Comparison of ENCODE assay signal across 8 cellular contexts in genomic region chr17:17044846-17045561, GRCh38. TPM values are rescaled to one million over a fixed set of nuclear protein-coding genes. Genes with fewer than 3 reads are reported as not detected.
DNase-seq lines count a peak whose midpoint lies in the region; ATAC-seq, FAIRE-seq and TF ChIP-seq lines count a peak whose summit lies in the region.

No MANE protein-coding gene starts in this region.

- peaks cover 0 to 6% (median 0%) of the 10 kb centered on the region in 11 experiments; a peak in 4 of 22 replicates for H3K9me3 ChIP-seq in BLaER1 treated with 17β-estradiol and CSF1 and Interleukin-3, amounts not matched to agents 10 nM and 100 nM (replicated peaks in 1 of 11)
- H3K9me3 ChIP-seq in PC-9 (ENCODE audit: insufficient read depth, low read depth), result no peaks in the 10 kb centered on the region

- intact Hi-C loops in PC-9 (cut with micrococcal nuclease; ENCODE audit: unreplicated experiment), result loop anchor here (1.0 kb wide), 3 partner anchors 7 to 45 kb away; no protein-coding TSS in a partner anchor

- H3K36me3 ChIP-seq in BLaER1 treated with 17β-estradiol and CSF1 and Interleukin-3, amounts not matched to agents 10 nM and 100 nM, result 0 out of 22 replicates have a peak, but pooled peaks cover 0 to 9% (median 0%) of the 10 kb centered on the region in 11 experiments
- H3K36me3 ChIP-seq in PC-9 (ENCODE audit: low read depth) (peaks cover 41% of the 10 kb centered on the region), bronchial epithelial cell (ENCODE audit: control insufficient read depth, insufficient read depth, low read length) (peaks cover 3% of the 10 kb centered on the region)

- peaks cover 74% of the 10 kb centered on the region for H3K79me2 ChIP-seq in PC-9 (ENCODE audit: low read depth)

- H3K9me2 ChIP-seq in PC-9 (ENCODE audit: insufficient read depth), result no peaks in the 10 kb centered on the region

- CTCF ChIA-PET in PC-9 (lab: Charles Lee), result interaction anchor here (0.5 to 1.1 kb wide), 2 partner anchors 8 to 1262 kb away, joined by 3 read pairs; no protein-coding TSS in a partner anchor

- peak overlapping the region; percentile 86 to 99 (median 97) for H3K4me2 ChIP-seq in BLaER1 treated with 17β-estradiol and CSF1 and Interleukin-3, amounts not matched to agents 10 nM and 100 nM
- H3K4me2 ChIP-seq in PC-9, result peak overlapping the region; percentile 99

- DNase-seq in PC-9 (peak in 1 of 2 experiments; percentile 82), bronchial epithelial cell (ENCODE audit: low read depth) (peak; percentile 27), left kidney (ENCODE audit: low read depth, low spot score) (peak; percentile 76), stromal cell of bone marrow (ENCODE audit: low read depth) (peak; percentile 50), KG1 (lab: John Stamatoyannopoulos, UW) (no peak)

- no peak overlapping the region for H2AFZ ChIP-seq in PC-9

- ATAC-seq in GM19351 (IDR thresholded peaks at IDR 0.05; ENCODE audit: unreplicated experiment) (peak; percentile 30), HG03175 (IDR thresholded peaks at IDR 0.05; ENCODE audit: unreplicated experiment) (no peak)

- no peaks in the 10 kb centered on the region for H3K27me3 ChIP-seq in BLaER1 treated with 17β-estradiol and CSF1 and Interleukin-3, amounts not matched to agents 10 nM and 100 nM
- H3K27me3 ChIP-seq in PC-9 (ENCODE audit: insufficient read depth, low read depth) (no peaks in the 10 kb centered on the region), bronchial epithelial cell (ENCODE audit: control insufficient read depth, insufficient read depth, low read length) (no peaks in the 10 kb centered on the region)

- no TSS peak for BruUV-seq in PC-9 (replicated peaks; lab: Mats Ljungman, UMichigan)

- peaks cover 48 to 77% (median 67%) of the 10 kb centered on the region in 11 experiments; a peak in 21 of 22 replicates for H4K20me1 ChIP-seq in BLaER1 treated with 17β-estradiol and CSF1 and Interleukin-3, amounts not matched to agents 10 nM and 100 nM
- peaks cover 62% of the 10 kb centered on the region for H4K20me1 ChIP-seq in PC-9 (ENCODE audit: insufficient read depth)

- TF ChIP-seq CTCF in PC-9 (conservative IDR thresholded peaks at IDR 0.05) (no peak), bronchial epithelial cell (IDR thresholded peaks at IDR 0.05; ENCODE audit: insufficient read depth, low read length, severe bottlenecking) (no peak)

- H3K4me1 ChIP-seq in BLaER1 treated with 17β-estradiol and CSF1 and Interleukin-3, amounts not matched to agents 10 nM and 100 nM, result peaks cover 63 to 86% (median 81%) of the 10 kb centered on the region in 10 experiments
- peaks cover 59% of the 10 kb centered on the region for H3K4me1 ChIP-seq in PC-9 (replicated peaks; ENCODE audit: insufficient read depth)

- H3K27ac ChIP-seq in BLaER1 treated with 17β-estradiol and CSF1 and Interleukin-3, amounts not matched to agents 10 nM and 100 nM, result peak overlapping the region in 10 of 11 experiments; percentile 40 to 90 (median 82); a peak in 19 of 22 replicates
- peak overlapping the region; percentile 92 for H3K27ac ChIP-seq in PC-9

- H3K9ac ChIP-seq in BLaER1 treated with 17β-estradiol and CSF1 and Interleukin-3, amounts not matched to agents 10 nM and 100 nM, result peak overlapping the region; percentile 13 to 95 (median 86); a peak in 20 of 22 replicates

- peak overlapping the region in 9 of 10 experiments; percentile 23 to 96 (median 86); a peak in 16 of 20 replicates for H3K4me3 ChIP-seq in BLaER1 treated with 17β-estradiol and CSF1 and Interleukin-3, amounts not matched to agents 10 nM and 100 nM
- H3K4me3 ChIP-seq in PC-9, result peak overlapping the region; percentile 92
- peak overlapping the region; percentile 13 for H3K4me3 ChIP-seq in bronchial epithelial cell (ENCODE audit: low read depth, low read length)

- FAIRE-seq in bronchial epithelial cell (lab: Jason Lieb, UNC), result no peak

- POLR2A ChIA-PET in PC-9 (lab: Charles Lee; ENCODE audit: unreplicated experiment), result interaction anchor here (0.6 to 0.7 kb wide), 4 partner anchors 17 to 749 kb away, joined by 3 to 9 read pairs (median 5); no protein-coding TSS in a partner anchor

- H3F3A ChIP-seq in PC-9 (ENCODE audit: insufficient read depth, low read depth), result peaks cover 77% of the 10 kb centered on the region

RNA-seq across cellular contexts. Expression of gene MPRIP, which starts 2.7 kb away (rescaled TPM):
- total RNA-seq in PC-9 (2021) (411 and 443 TPM in 2 replicates), bronchial epithelial cell (134 and 183 TPM in 2 replicates)

Comparison
In these comparisons a context has a peak if more than half of its experiments do, and no peak if none do; other contexts are left out.
1. H3K4me3 ChIP-seq: peak in every context shown above with its lines; median percentile 92 in PC-9; 86 in BLaER1 treated with 17β-estradiol and CSF1 and Interleukin-3, amounts not matched to agents 10 nM and 100 nM; 13 in bronchial epithelial cell.